Comparison of ENCODE assay signal across 24 cellular contexts in the genomic region with DNA sequence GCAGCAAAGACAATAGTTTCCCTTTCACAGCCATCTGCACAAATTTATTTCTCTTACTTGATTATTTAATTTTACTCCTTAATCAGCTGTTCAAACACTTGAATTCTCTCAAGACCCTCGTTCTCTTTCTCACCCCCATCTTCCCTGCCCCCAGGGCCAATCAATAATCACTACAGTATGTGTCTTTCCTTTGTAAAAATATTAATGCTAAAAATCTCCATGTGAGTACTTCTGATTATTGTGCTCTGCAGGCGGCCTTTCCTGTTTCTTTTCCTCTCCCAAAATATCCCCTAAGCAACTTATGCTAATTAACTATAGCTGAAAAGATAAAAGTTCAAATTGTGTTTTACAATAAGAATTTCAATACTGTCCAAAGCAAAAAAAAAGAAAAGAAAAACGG.
DNase-seq lines count a peak whose midpoint lies in the region; ATAC-seq and TF ChIP-seq lines count a peak whose summit lies in the region.
"Had no signal": no experiment of that assay in that cellular context is flagged by ENCODE, and none has a peak within 500 bp of the region (broad histone marks: within the 10 kb centered on the region; RNA-seq: fewer than 3 reads in every experiment).

No MANE protein-coding gene starts in this region.

- DNase-seq in GM23248 (no peak), NCI-H146 (lab: John Stamatoyannopoulos, UW) (peak; percentile 88), osteoblast (ENCODE audit: insufficient read length, low spot score, missing footprints) (no peak), NCI-H2227 (lab: John Stamatoyannopoulos, UW; ENCODE audit: unreplicated experiment) (no peak), mesenchymal stem cell (no peak)
- DNase-seq: activated CD4-positive, alpha-beta T cell treated with anti-CD3 and anti-CD28 coated beads for 36 hours; activated CD8-positive, alpha-beta T cell treated with anti-CD3 and anti-CD28 coated beads, Interleukin-2, amount 10 ng/mL, durations not matched to agents 7 days and 5 days; amniotic stem cell; BE2C; CD8-positive, alpha-beta memory T cell; foreskin keratinocyte; heart right ventricle; HFFc6; kidney; left ventricle myocardium superior; MV-4-11; NCI-H524; Peyer's patch; right lobe of liver; stimulated activated CD8-positive, alpha-beta memory T cell treated with anti-CD3 and anti-CD28 coated beads, Interleukin-4, amount 100 ng/mL, for 48 hours; testis had no signal

- H3K27ac ChIP-seq in GM23248, result no peak overlapping the region
- no peak overlapping the region for H3K27ac ChIP-seq in OCI-LY1 (ENCODE audit: low read depth, low read length, poor library complexity, severe bottlenecking)
- H3K27ac ChIP-seq in osteoblast (ENCODE audit: low read depth, low read length), result no peak overlapping the region
- no peak overlapping the region for H3K27ac ChIP-seq in mesenchymal stem cell (ENCODE audit: low read length, poor library complexity, severe bottlenecking)
- H3K27ac ChIP-seq: esophagus muscularis mucosa, foreskin keratinocyte, heart right ventricle, Peyer's patch, right lobe of liver, testis had no signal

- H3K23ac ChIP-seq in mesenchymal stem cell (ENCODE audit: low read length in 2 of 2), result no peak overlapping the region

- H3K14ac ChIP-seq in mesenchymal stem cell (ENCODE audit: low read length in 2 of 2), result no peak overlapping the region

- 0 out of 2 replicates have a peak overlapping the region, but pooled peaks have one; percentile 10 for H2AFZ ChIP-seq in GM23248
- peak overlapping the region; percentile 56; the same call in 1 of the 2 replicates for H2AFZ ChIP-seq in OCI-LY1 (ENCODE audit: low read length)
- H2AFZ ChIP-seq in osteoblast (ENCODE audit: low read length), result peak overlapping the region; percentile 1
- no peak overlapping the region for H2AFZ ChIP-seq in mesenchymal stem cell (ENCODE audit: low read depth, low read length)

- TF ChIP-seq CTCF in OCI-LY1 (IDR thresholded peaks at IDR 0.05; ENCODE audit: low read length) (no peak), osteoblast (IDR thresholded peaks at IDR 0.05; ENCODE audit: extremely low read depth, low read depth, low read length) (no peak)

- H3K9me3 ChIP-seq in GM23248 (ENCODE audit: low read depth) (no peaks in the 10 kb centered on the region), OCI-LY1 (ENCODE audit: low read length) (no peaks in the 10 kb centered on the region), osteoblast (ENCODE audit: low read depth, low read length) (no peaks in the 10 kb centered on the region), mesenchymal stem cell (ENCODE audit: control insufficient read depth, low read length) (no peaks in the 10 kb centered on the region)
- H3K9me3 ChIP-seq: BE2C, esophagus muscularis mucosa, heart right ventricle, Peyer's patch, right lobe of liver, testis had no signal

- H3K36me3 ChIP-seq in GM23248 (ENCODE audit: low read depth) (no peaks in the 10 kb centered on the region), OCI-LY1 (ENCODE audit: insufficient read depth, low read length) (no peaks in the 10 kb centered on the region), osteoblast (ENCODE audit: insufficient read depth, low read length) (no peaks in the 10 kb centered on the region), mesenchymal stem cell (ENCODE audit: control insufficient read depth in 1 of 2, insufficient read depth in 2 of 2, low read depth in 1 of 2, low read length in 2 of 2) (no peaks in the 10 kb centered on the region)
- H3K36me3 ChIP-seq: BE2C, esophagus muscularis mucosa, heart right ventricle, Peyer's patch, right lobe of liver had no signal

- in situ Hi-C loops in GM23248 (cut with MboI), result no loop called here

- no peak overlapping the region for H2BK5ac ChIP-seq in mesenchymal stem cell (ENCODE audit: low read depth, low read length, poor library complexity, severe bottlenecking)

- H3K79me2 ChIP-seq in GM23248 (ENCODE audit: insufficient read depth) (no peaks in the 10 kb centered on the region), OCI-LY1 (ENCODE audit: insufficient read depth, low read length) (no peaks in the 10 kb centered on the region), osteoblast (ENCODE audit: insufficient read depth, low read length) (no peaks in the 10 kb centered on the region)

- H3K4me3 ChIP-seq in GM23248 (no peak overlapping the region), OCI-LY1 (ENCODE audit: low read depth, low read length, poor library complexity, severe bottlenecking) (no peak overlapping the region), osteoblast (ENCODE audit: insufficient read depth, low read length) (no peak overlapping the region), mesenchymal stem cell (ENCODE audit: insufficient read depth in 1 of 2, low read depth in 1 of 2, low read length in 2 of 2) (no peak overlapping the region)
- H3K4me3 ChIP-seq: esophagus muscularis mucosa, heart right ventricle, Peyer's patch, right lobe of liver, testis had no signal

- no peak overlapping the region for H4K8ac ChIP-seq in mesenchymal stem cell (ENCODE audit: low read length)

- H3K4me1 ChIP-seq in GM23248 (ENCODE audit: insufficient read depth), result no peaks in the 10 kb centered on the region
- H3K4me1 ChIP-seq in OCI-LY1 (ENCODE audit: insufficient read depth, low read length, severe bottlenecking), result no peaks in the 10 kb centered on the region
- H3K4me1 ChIP-seq in osteoblast (ENCODE audit: insufficient read depth, low read length), result no peaks in the 10 kb centered on the region
- no peaks in the 10 kb centered on the region for H3K4me1 ChIP-seq in mesenchymal stem cell (ENCODE audit: control insufficient read depth, insufficient read depth, low read depth, low read length)
- H3K4me1 ChIP-seq: foreskin keratinocyte, Peyer's patch, right lobe of liver, testis had no signal

- H3K9me2 ChIP-seq in GM23248 (ENCODE audit: insufficient read depth), result no peaks in the 10 kb centered on the region
- no peaks in the 10 kb centered on the region for H3K9me2 ChIP-seq in OCI-LY1 (ENCODE audit: low read depth, low read length)

- H2BK15ac ChIP-seq in mesenchymal stem cell (ENCODE audit: low read depth, poor library complexity, severe bottlenecking), result no peak overlapping the region

- no peak overlapping the region for H2BK12ac ChIP-seq in mesenchymal stem cell (ENCODE audit: low read length in 2 of 2)

- no peak overlapping the region for H3K18ac ChIP-seq in mesenchymal stem cell (ENCODE audit: low read depth in 1 of 2, low read length in 2 of 2)

- no peaks in the 10 kb centered on the region for H3F3A ChIP-seq in GM23248 (ENCODE audit: insufficient read depth)
- H3F3A ChIP-seq in OCI-LY1 (ENCODE audit: insufficient read depth, low read length), result no peaks in the 10 kb centered on the region

- no peak overlapping the region for H3K4me2 ChIP-seq in GM23248 (ENCODE audit: unreplicated experiment)
- no peak overlapping the region for H3K4me2 ChIP-seq in OCI-LY1 (ENCODE audit: low read length)
- H3K4me2 ChIP-seq in osteoblast (ENCODE audit: insufficient read depth, low read length), result no peak overlapping the region
- H3K4me2 ChIP-seq in mesenchymal stem cell (ENCODE audit: low read length, poor library complexity, severe bottlenecking), result no peak overlapping the region

- H2BK120ac ChIP-seq in mesenchymal stem cell (ENCODE audit: low read depth, low read length), result no peak overlapping the region

- no peaks in the 10 kb centered on the region for H3K27me3 ChIP-seq in GM23248 (replicated peaks; ENCODE audit: insufficient read depth)
- H3K27me3 ChIP-seq in OCI-LY1 (ENCODE audit: insufficient read depth, low read length), result no peaks in the 10 kb centered on the region
- no peaks in the 10 kb centered on the region for H3K27me3 ChIP-seq in osteoblast (ENCODE audit: insufficient read depth, low read length)
- no peaks in the 10 kb centered on the region for H3K27me3 ChIP-seq in mesenchymal stem cell (ENCODE audit: control insufficient read depth in 1 of 2, insufficient read depth in 1 of 2, low read length in 2 of 2)
- H3K27me3 ChIP-seq: BE2C, esophagus muscularis mucosa, foreskin keratinocyte, heart right ventricle, Peyer's patch, right lobe of liver, testis had no signal

- no peak for ATAC-seq in GM18868 (IDR thresholded peaks at IDR 0.05; ENCODE audit: unreplicated experiment)
- ATAC-seq: activated CD4-positive, alpha-beta T cell treated with anti-CD3 and anti-CD28 coated beads for 36 hours; activated CD8-positive, alpha-beta T cell treated with anti-CD3 and anti-CD28 coated beads, Interleukin-2, amount 10 ng/mL, durations not matched to agents 7 days and 5 days; foreskin keratinocyte; heart right ventricle; left ventricle myocardium superior; right lobe of liver had no signal

- H3K79me1 ChIP-seq in mesenchymal stem cell (replicated peaks; ENCODE audit: low read length, poor library complexity, severe bottlenecking), result no peaks in the 10 kb centered on the region

- H2AK5ac ChIP-seq in mesenchymal stem cell (ENCODE audit: low read length, severe bottlenecking), result no peak overlapping the region

- H4K20me1 ChIP-seq in GM23248 (ENCODE audit: insufficient read depth) (no peaks in the 10 kb centered on the region), OCI-LY1 (ENCODE audit: insufficient read depth, low read length) (no peaks in the 10 kb centered on the region), osteoblast (ENCODE audit: insufficient read depth, low read length) (no peaks in the 10 kb centered on the region)

- H3K4ac ChIP-seq in mesenchymal stem cell (ENCODE audit: low read depth in 1 of 2, low read length in 2 of 2), result no peak overlapping the region

- no peak overlapping the region for H3K9ac ChIP-seq in GM23248
- H3K9ac ChIP-seq in OCI-LY1 (ENCODE audit: low read length), result no peak overlapping the region
- no peak overlapping the region for H3K9ac ChIP-seq in mesenchymal stem cell (ENCODE audit: low read length)

- no peak overlapping the region for H4K91ac ChIP-seq in mesenchymal stem cell (ENCODE audit: low read length)

- WGBS in GM23248 (ENCODE audit: low coverage in 1 of 2, low lambda C conversion rate in 2 of 2, missing lambda C conversion rate in 2 of 2), 2 experiments, result 48 to 49% methylated on average over 3 of the region's 3 CpGs
- 29% methylated on average over 1 of the region's 3 CpGs for WGBS in mesenchymal stem cell
